Comparison of ENCODE assay signal across 17 cellular contexts in the genomic region with DNA sequence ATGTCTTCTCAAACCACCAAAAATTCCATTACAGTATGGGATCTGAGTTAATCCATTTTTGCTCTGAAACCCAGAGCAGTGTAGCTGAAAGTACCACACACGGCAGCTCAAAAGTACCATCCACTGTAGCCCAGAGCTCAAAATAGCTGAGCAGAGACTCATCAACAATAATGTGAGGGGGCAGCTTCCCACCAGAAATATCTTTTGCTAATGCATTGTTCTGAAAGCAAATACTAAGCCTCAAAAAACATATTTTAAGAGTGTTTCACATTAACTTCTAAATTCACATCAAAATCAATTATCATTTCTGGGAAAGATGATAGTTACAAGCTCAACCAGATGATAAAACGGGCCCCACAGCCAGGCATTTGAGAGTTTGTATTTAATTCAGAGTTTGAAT.
DNase-seq lines count a peak whose midpoint lies in the region; ATAC-seq and TF ChIP-seq lines count a peak whose summit lies in the region.
"Had no signal": no experiment of that assay in that cellular context is flagged by ENCODE, and none has a peak within 500 bp of the region (broad histone marks: within the 10 kb centered on the region; RNA-seq: fewer than 3 reads in every experiment).

No MANE protein-coding gene starts in this region.

- no peaks in the 10 kb centered on the region for H3K4me1 Mint-ChIP-seq in stimulated activated naive B cell treated with anti-CD40 and anti-IgM and Interleukin-4, amounts not matched to agents 10 μg/mL and 1 μg/mL and 100 μg/mL, for 72 hours
- H3K4me1 Mint-ChIP-seq: CD8-positive, alpha-beta memory T cell had no signal

- POLR2A ChIA-PET in SK-N-SH (lab: Yijun Ruan, JAX), result interaction anchor here (0.6 kb wide), 1 partner anchor 1780 kb away, joined by 3 read pairs; no protein-coding TSS in a partner anchor

- H4K20me1 ChIP-seq in SK-N-SH (ENCODE audit: insufficient read depth), result no peaks in the 10 kb centered on the region
- H4K20me1 ChIP-seq in smooth muscle cell (ENCODE audit: low read depth), result no peaks in the 10 kb centered on the region
- H4K20me1 ChIP-seq: BLaER1 treated with 17β-estradiol and CSF1 and Interleukin-3, amounts not matched to agents 10 nM and 100 nM had no signal

- H3K4me3 ChIP-seq in SK-N-SH (ENCODE audit: low read depth in 2 of 2, low read length in 1 of 2) (no peak overlapping the region), fibroblast of the aortic adventitia (ENCODE audit: low read depth, low read length) (no peak overlapping the region), smooth muscle cell (no peak overlapping the region)
- H3K4me3 ChIP-seq: BLaER1 treated with 17β-estradiol and CSF1 and Interleukin-3, amounts not matched to agents 10 nM and 100 nM; MG63; PC-9; SJCRH30 had no signal

- DNase-seq in EH (ENCODE audit: low read depth) (peak; percentile 73), SK-N-SH (no peak), fibroblast of the aortic adventitia (ENCODE audit: low read depth) (peak; percentile 7), smooth muscle cell (lab: John Stamatoyannopoulos, UW; ENCODE audit: unreplicated experiment) (no peak), T-helper 2 cell (no peak)
- no peak for DNase-seq in stimulated activated naive B cell treated with anti-CD40 and anti-IgM and Interleukin-4, amounts not matched to agents 10 μg/mL and 1 μg/mL and 100 μg/mL, for 72 hours
- DNase-seq: CD8-positive, alpha-beta memory T cell; H9; Karpas-422; MG63; NCI-H1092; NCI-H510A treated with DMSO at 0.1 percent for 48 hours; NCI-H82; PC-9; SJCRH30 had no signal

- CTCF ChIA-PET in SK-N-SH (lab: Yijun Ruan, JAX), result interaction anchor here (0.6 to 0.9 kb wide), 3 partner anchors 13 to 237 kb away, joined by 3 to 4 read pairs (median 3); a partner anchor contains a TSS

- H3K9ac ChIP-seq in SK-N-SH (peak overlapping the region; percentile 19; the same call in 1 of the 2 replicates), smooth muscle cell (ENCODE audit: low read depth) (no peak overlapping the region)
- H3K9ac ChIP-seq: BLaER1 treated with 17β-estradiol and CSF1 and Interleukin-3, amounts not matched to agents 10 nM and 100 nM had no signal

- H2AFZ ChIP-seq in SK-N-SH (ENCODE audit: low read depth), result no peak overlapping the region
- H2AFZ ChIP-seq in smooth muscle cell (ENCODE audit: low read depth), result no peak overlapping the region
- H2AFZ ChIP-seq: PC-9 had no signal

- H3K4me2 ChIP-seq in SK-N-SH (peak overlapping the region; percentile 68), smooth muscle cell (peak overlapping the region; percentile 47)
- H3K4me2 ChIP-seq: BLaER1 treated with 17β-estradiol and CSF1 and Interleukin-3, amounts not matched to agents 10 nM and 100 nM; PC-9 had no signal

- H3K27me3 Mint-ChIP-seq in stimulated activated naive B cell treated with anti-CD40 and anti-IgM and Interleukin-4, amounts not matched to agents 10 μg/mL and 1 μg/mL and 100 μg/mL, for 72 hours, result no peaks in the 10 kb centered on the region

- TF ChIP-seq RAD21 in SK-N-SH (IDR thresholded peaks at IDR 0.05; ENCODE audit: low read length), result no peak

- no peaks in the 10 kb centered on the region for H3K79me2 ChIP-seq in SK-N-SH (ENCODE audit: insufficient read depth)
- no peaks in the 10 kb centered on the region for H3K79me2 ChIP-seq in smooth muscle cell (ENCODE audit: low read depth)

- H3K27me3 ChIP-seq in SK-N-SH (ENCODE audit: insufficient read depth), result no peaks in the 10 kb centered on the region
- H3K27me3 ChIP-seq in smooth muscle cell (ENCODE audit: low read depth), result no peaks in the 10 kb centered on the region
- H3K27me3 ChIP-seq: BLaER1 treated with 17β-estradiol and CSF1 and Interleukin-3, amounts not matched to agents 10 nM and 100 nM; MG63; SJCRH30 had no signal

- H3K9me2 ChIP-seq in SK-N-SH, result no peaks in the 10 kb centered on the region

- TF ChIP-seq CTCF in SK-N-SH (IDR thresholded peaks at IDR 0.05) (no peak), fibroblast of the aortic adventitia (IDR thresholded peaks at IDR 0.05; ENCODE audit: insufficient read depth, low read length) (no peak), smooth muscle cell (IDR thresholded peaks at IDR 0.05; ENCODE audit: borderline replicate concordance, insufficient read depth, poor library complexity, severe bottlenecking) (no peak)

- H3K4me3 Mint-ChIP-seq in stimulated activated naive B cell treated with anti-CD40 and anti-IgM and Interleukin-4, amounts not matched to agents 10 μg/mL and 1 μg/mL and 100 μg/mL, for 72 hours, result no peak overlapping the region
- H3K4me3 Mint-ChIP-seq: CD8-positive, alpha-beta memory T cell; H9 had no signal

- H3K4me1 ChIP-seq in SK-N-SH (ENCODE audit: control insufficient read depth in 1 of 2, insufficient read depth in 2 of 2, low read depth in 1 of 2, low read length in 1 of 2), result no peaks in the 10 kb centered on the region; a peak in 1 of 4 replicates
- no peaks in the 10 kb centered on the region for H3K4me1 ChIP-seq in smooth muscle cell (ENCODE audit: low read depth)
- H3K4me1 ChIP-seq: BLaER1 treated with 17β-estradiol and CSF1 and Interleukin-3, amounts not matched to agents 10 nM and 100 nM; SJCRH30 had no signal

- 20% methylated on average over 2 of the region's 2 CpGs for WGBS in SK-N-SH (ENCODE audit: low lambda C conversion rate)
- WGBS in smooth muscle cell (ENCODE audit: low lambda C conversion rate), result 52% methylated on average over 2 of the region's 2 CpGs

- no peaks in the 10 kb centered on the region for H3K9me3 Mint-ChIP-seq in stimulated activated naive B cell treated with anti-CD40 and anti-IgM and Interleukin-4, amounts not matched to agents 10 μg/mL and 1 μg/mL and 100 μg/mL, for 72 hours
- H3K9me3 Mint-ChIP-seq: CD8-positive, alpha-beta memory T cell; H9 had no signal

- peak; percentile 34 to 84; a peak in 3 of 4 replicates for TF ChIP-seq EP300 in SK-N-SH (IDR thresholded peaks at IDR 0.05; ENCODE audit: borderline replicate concordance in 1 of 2, low read depth in 1 of 2, low read length in 1 of 2)

- no peaks in the 10 kb centered on the region for H3K36me3 Mint-ChIP-seq in stimulated activated naive B cell treated with anti-CD40 and anti-IgM and Interleukin-4, amounts not matched to agents 10 μg/mL and 1 μg/mL and 100 μg/mL, for 72 hours

- H3F3A ChIP-seq in SK-N-SH (replicated peaks; ENCODE audit: insufficient read depth), result peaks cover 16% of the 10 kb centered on the region
- no peaks in the 10 kb centered on the region for H3F3A ChIP-seq in smooth muscle cell (ENCODE audit: low read depth)

- H3K36me3 ChIP-seq in SK-N-SH (replicated peaks in 1 of 2; ENCODE audit: control insufficient read depth in 1 of 2, insufficient read depth in 2 of 2, low read length in 1 of 2) (no peaks in the 10 kb centered on the region), smooth muscle cell (ENCODE audit: low read depth) (no peaks in the 10 kb centered on the region)
- H3K36me3 ChIP-seq: BLaER1 treated with 17β-estradiol and CSF1 and Interleukin-3, amounts not matched to agents 10 nM and 100 nM; SJCRH30 had no signal

- H3K9me3 ChIP-seq in SK-N-SH (no peaks in the 10 kb centered on the region), smooth muscle cell (replicated peaks; ENCODE audit: low read depth) (no peaks in the 10 kb centered on the region)
- H3K9me3 ChIP-seq: BLaER1 treated with 17β-estradiol and CSF1 and Interleukin-3, amounts not matched to agents 10 nM and 100 nM; MG63; SJCRH30 had no signal

- H3K27ac ChIP-seq in SK-N-SH (ENCODE audit: low read depth in 2 of 2, low read length in 1 of 2) (peak overlapping the region; percentile 74 to 91; a peak in 3 of 4 replicates), smooth muscle cell (ENCODE audit: low read depth) (peak overlapping the region; percentile 55)
- H3K27ac ChIP-seq: BLaER1 treated with 17β-estradiol and CSF1 and Interleukin-3, amounts not matched to agents 10 nM and 100 nM; PC-9; SJCRH30 had no signal

- H3K27ac Mint-ChIP-seq in stimulated activated naive B cell treated with anti-CD40 and anti-IgM and Interleukin-4, amounts not matched to agents 10 μg/mL and 1 μg/mL and 100 μg/mL, for 72 hours, result no peak overlapping the region
- H3K27ac Mint-ChIP-seq: CD8-positive, alpha-beta memory T cell; H9 had no signal

- no peak for ATAC-seq in GM21529 (IDR thresholded peaks at IDR 0.05; ENCODE audit: unreplicated experiment)
- ATAC-seq in stimulated activated naive B cell treated with anti-CD40 and anti-IgM and Interleukin-4, amounts not matched to agents 10 μg/mL and 1 μg/mL and 100 μg/mL, for 72 hours (replicated peaks), result no peak

TF ChIP-seq in SK-N-SH, 30 proteins besides CTCF, POLR2A, EP300 and RAD21 (continues in another document):
- TF ChIP-seq SIN3A (IDR thresholded peaks at IDR 0.05; ENCODE audit: borderline replicate concordance, low read depth, low read length) (no peak), NFIC (IDR thresholded peaks at IDR 0.05; ENCODE audit: borderline replicate concordance) (peak; percentile 61; the same call in 1 of the 2 replicates), FOSL2 (IDR thresholded peaks at IDR 0.05; ENCODE audit: borderline replicate concordance, low read depth) (peak; percentile 59), TCF12 (IDR thresholded peaks at IDR 0.05) (peak; percentile 89), YY1 (IDR thresholded peaks at IDR 0.05; ENCODE audit: low read depth) (no peak)
- TF ChIP-seq, protein P1, sequence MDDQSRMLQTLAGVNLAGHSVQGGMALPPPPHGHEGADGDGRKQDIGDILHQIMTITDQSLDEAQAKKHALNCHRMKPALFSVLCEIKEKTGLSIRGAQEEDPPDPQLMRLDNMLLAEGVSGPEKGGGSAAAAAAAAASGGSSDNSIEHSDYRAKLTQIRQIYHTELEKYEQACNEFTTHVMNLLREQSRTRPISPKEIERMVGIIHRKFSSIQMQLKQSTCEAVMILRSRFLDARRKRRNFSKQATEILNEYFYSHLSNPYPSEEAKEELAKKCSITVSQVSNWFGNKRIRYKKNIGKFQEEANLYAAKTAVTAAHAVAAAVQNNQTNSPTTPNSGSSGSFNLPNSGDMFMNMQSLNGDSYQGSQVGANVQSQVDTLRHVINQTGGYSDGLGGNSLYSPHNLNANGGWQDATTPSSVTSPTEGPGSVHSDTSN (IDR thresholded peaks at IDR 0.05), result peak; percentile 90
- TF ChIP-seq, protein P2, sequence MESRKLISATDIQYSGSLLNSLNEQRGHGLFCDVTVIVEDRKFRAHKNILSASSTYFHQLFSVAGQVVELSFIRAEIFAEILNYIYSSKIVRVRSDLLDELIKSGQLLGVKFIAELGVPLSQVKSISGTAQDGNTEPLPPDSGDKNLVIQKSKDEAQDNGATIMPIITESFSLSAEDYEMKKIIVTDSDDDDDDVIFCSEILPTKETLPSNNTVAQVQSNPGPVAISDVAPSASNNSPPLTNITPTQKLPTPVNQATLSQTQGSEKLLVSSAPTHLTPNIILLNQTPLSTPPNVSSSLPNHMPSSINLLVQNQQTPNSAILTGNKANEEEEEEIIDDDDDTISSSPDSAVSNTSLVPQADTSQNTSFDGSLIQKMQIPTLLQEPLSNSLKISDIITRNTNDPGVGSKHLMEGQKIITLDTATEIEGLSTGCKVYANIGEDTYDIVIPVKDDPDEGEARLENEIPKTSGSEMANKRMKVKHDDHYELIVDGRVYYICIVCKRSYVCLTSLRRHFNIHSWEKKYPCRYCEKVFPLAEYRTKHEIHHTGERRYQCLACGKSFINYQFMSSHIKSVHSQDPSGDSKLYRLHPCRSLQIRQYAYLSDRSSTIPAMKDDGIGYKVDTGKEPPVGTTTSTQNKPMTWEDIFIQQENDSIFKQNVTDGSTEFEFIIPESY (IDR thresholded peaks at IDR 0.05; ENCODE audit: borderline replicate concordance, low read depth), result 0 out of 2 replicates have a peak, but pooled peaks have one; percentile 19

Comparison
In these comparisons a context has a peak if more than half of its experiments do, and no peak if none do; other contexts are left out.
1. DNase-seq: peak in EH (single experiment) and fibroblast of the aortic adventitia (single experiment); none in SK-N-SH (single experiment), smooth muscle cell (single experiment), T-helper 2 cell (0 of 5) and stimulated activated naive B cell treated with anti-CD40 and anti-IgM and Interleukin-4, amounts not matched to agents 10 μg/mL and 1 μg/mL and 100 μg/mL, for 72 hours (single experiment).